24 cellular contexts compared by ENCODE assay signal in the genomic region with DNA sequence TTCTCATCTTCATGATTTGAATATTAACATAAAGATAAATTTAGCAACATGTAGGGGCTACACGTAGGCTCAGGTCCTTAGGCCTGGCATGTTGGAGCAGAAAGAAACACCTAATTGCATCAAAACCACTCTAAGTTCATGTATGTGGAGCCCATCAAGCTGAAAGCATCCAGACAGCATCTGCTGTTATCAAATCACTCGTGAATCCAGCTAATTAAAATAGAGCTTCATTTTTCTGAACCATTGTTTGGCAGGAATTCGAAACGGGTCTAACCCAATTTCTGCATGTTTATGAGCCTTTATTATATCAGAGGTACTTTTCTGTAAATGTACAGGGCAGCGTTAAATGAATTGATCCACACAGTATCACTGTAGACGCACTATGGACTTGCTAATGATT.
"Had no signal": no experiment of that assay in that cellular context is flagged by ENCODE, and none has a peak within 500 bp of the region (broad histone marks: within the 10 kb centered on the region; RNA-seq: fewer than 3 reads in every experiment).

No MANE protein-coding gene starts in this region.

- H3K27me3 Mint-ChIP-seq: activated CD4-positive, alpha-beta T cell treated with anti-CD3 and anti-CD28 coated beads, Interleukin-2, amount 10 ng/mL, durations not matched to agents 24 days and 14 days; activated CD8-positive, alpha-beta T cell treated with anti-CD3 and anti-CD28 coated beads for 36 hours; activated T-cell treated with anti-CD3 and anti-CD28 coated beads, Interleukin-2, amount 50 U/mL, for 24 hours had no signal

- DNase-seq: activated CD4-positive, alpha-beta T cell treated with anti-CD3 and anti-CD28 coated beads, Interleukin-2, amount 10 ng/mL, durations not matched to agents 24 days and 14 days; activated CD4-positive, alpha-beta T cell treated with anti-CD3 and anti-CD28 coated beads, Interleukin-2, amount 50 U/mL, for 4 hours; activated CD8-positive, alpha-beta T cell treated with anti-CD3 and anti-CD28 coated beads for 36 hours; activated gamma-delta T cell treated with Interleukin-2 at 50 U/mL for 16 hours; activated naive CD4-positive, alpha-beta T cell treated with anti-CD3 and anti-CD28 coated beads for 36 hours; activated T-cell treated with anti-CD3 and anti-CD28 coated beads, Interleukin-2, amount 50 U/mL, for 24 hours; adrenal gland; body of pancreas; caudate nucleus; KG1; MM.1S; MV-4-11; NCI-H1092; NCI-H1436 treated with DMSO at 0.1 percent for 48 hours; NCI-H1694 treated with DMSO at 0.1 percent for 48 hours; NCI-H2029; NCI-H345; NCI-H524 treated with DMSO at 0.1 percent for 48 hours; RPMI8226; SHP77 treated with DMSO at 0.1 percent for 48 hours; T1000 had no signal

- H3K9me3 ChIP-seq: adrenal gland, body of pancreas, SJSA1 had no signal

- H3K4me3 Mint-ChIP-seq: activated CD4-positive, alpha-beta T cell treated with anti-CD3 and anti-CD28 coated beads, Interleukin-2, amount 10 ng/mL, durations not matched to agents 24 days and 14 days; activated CD8-positive, alpha-beta T cell treated with anti-CD3 and anti-CD28 coated beads for 36 hours; activated naive CD4-positive, alpha-beta T cell treated with anti-CD3 and anti-CD28 coated beads for 36 hours; activated T-cell treated with anti-CD3 and anti-CD28 coated beads, Interleukin-2, amount 50 U/mL, for 24 hours had no signal

- H3K27ac ChIP-seq: adrenal gland, body of pancreas, SJSA1 had no signal

- H3K36me3 Mint-ChIP-seq: activated naive CD4-positive, alpha-beta T cell treated with anti-CD3 and anti-CD28 coated beads, Interleukin-2, amount 50 U/mL, for 72 hours had no signal

- H3K9me3 Mint-ChIP-seq: activated CD4-positive, alpha-beta T cell treated with anti-CD3 and anti-CD28 coated beads, Interleukin-2, amount 10 ng/mL, durations not matched to agents 24 days and 14 days; activated CD8-positive, alpha-beta T cell treated with anti-CD3 and anti-CD28 coated beads for 36 hours; activated naive CD4-positive, alpha-beta T cell treated with anti-CD3 and anti-CD28 coated beads for 36 hours; activated naive CD4-positive, alpha-beta T cell treated with anti-CD3 and anti-CD28 coated beads, Interleukin-2, amount 50 U/mL, for 72 hours; activated T-cell treated with anti-CD3 and anti-CD28 coated beads, Interleukin-2, amount 50 U/mL, for 24 hours had no signal

- H3K27ac Mint-ChIP-seq: activated CD4-positive, alpha-beta T cell treated with anti-CD3 and anti-CD28 coated beads, Interleukin-2, amount 10 ng/mL, durations not matched to agents 24 days and 14 days; activated naive CD4-positive, alpha-beta T cell treated with anti-CD3 and anti-CD28 coated beads for 36 hours had no signal

- ATAC-seq: activated CD8-positive, alpha-beta T cell treated with anti-CD3 and anti-CD28 coated beads for 36 hours; activated naive CD4-positive, alpha-beta T cell treated with anti-CD3 and anti-CD28 coated beads, Interleukin-2, amount 50 U/mL, for 72 hours; body of pancreas; Panc1 had no signal

- H3K27me3 ChIP-seq: adrenal gland, body of pancreas, SJSA1 had no signal

- H3K4me3 ChIP-seq: adrenal gland, body of pancreas, SJSA1 had no signal

- H3K36me3 ChIP-seq: adrenal gland, SJSA1 had no signal

- H3K4me1 ChIP-seq: SJSA1 had no signal
